In the genomic region with DNA sequence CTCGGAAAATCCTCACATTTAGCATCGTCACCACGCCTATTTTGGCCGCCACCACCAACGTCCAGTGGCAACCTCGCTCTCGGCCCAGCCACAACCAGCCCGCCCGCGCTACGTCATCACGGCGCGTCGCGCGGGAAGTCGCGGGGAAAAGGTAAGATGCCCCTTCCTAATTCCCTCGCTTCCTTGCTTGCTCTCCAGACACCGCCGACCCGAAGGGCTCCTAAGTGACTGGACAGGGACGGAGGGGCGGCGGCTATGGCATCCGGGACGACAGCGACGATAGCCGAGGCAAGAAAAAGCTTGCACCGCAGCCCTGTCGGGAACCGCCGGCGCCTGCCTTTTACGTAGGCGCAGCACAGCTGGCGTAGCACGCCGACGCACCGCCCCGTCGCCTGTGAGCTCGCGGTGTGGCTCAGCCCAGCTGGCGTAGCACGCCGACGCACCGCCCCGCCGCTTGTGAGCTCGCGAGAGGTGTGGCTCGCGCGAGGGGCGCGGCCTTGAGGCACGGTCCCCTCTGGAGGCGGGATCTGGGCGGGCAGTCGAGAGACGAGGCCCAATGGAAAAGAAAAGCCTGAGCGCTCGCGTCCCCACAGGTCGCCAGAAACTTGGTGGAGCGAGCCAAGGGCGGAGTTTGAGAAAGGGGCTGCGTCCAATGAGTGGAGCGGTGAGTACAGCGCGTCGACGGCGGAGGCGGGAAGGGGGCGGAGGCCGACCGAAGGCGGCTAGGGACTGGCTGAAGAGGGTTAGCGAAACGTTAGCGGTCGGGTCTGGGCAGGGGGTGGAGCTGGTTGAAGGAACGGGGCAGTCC, we compare ENCODE assay signal across 8 cellular contexts. TPM values are rescaled to one million over a fixed set of nuclear protein-coding genes. Genes with fewer than 3 reads are reported as not detected.
A peak's percentile ranks its signal among the peaks of the same experiment; 100 is the strongest.
DNase-seq lines count a peak whose midpoint lies in the region; ATAC-seq and TF ChIP-seq lines count a peak whose summit lies in the region.

A gene (plus strand): TSS at position 787 of the 808 bp plus-strand sequence. CDS start 626 bp downstream, outside the sequence.

- H3K27me3 Mint-ChIP-seq in activated CD4-positive, alpha-beta T cell treated with anti-CD3 and anti-CD28 coated beads for 36 hours, result no peaks in the 10 kb centered on the region

- H3K4me1 Mint-ChIP-seq in activated CD4-positive, alpha-beta T cell treated with anti-CD3 and anti-CD28 coated beads for 36 hours, result peaks cover 15% of the 10 kb centered on the region

- no peaks in the 10 kb centered on the region for H3K9me3 Mint-ChIP-seq in activated CD4-positive, alpha-beta T cell treated with anti-CD3 and anti-CD28 coated beads for 36 hours (ENCODE audit: low read depth)

- ATAC-seq in HG03439 (IDR thresholded peaks at IDR 0.05; ENCODE audit: unreplicated experiment), result peak; percentile 88
- peak; percentile 89 for ATAC-seq in activated CD4-positive, alpha-beta T cell treated with anti-CD3 and anti-CD28 coated beads for 36 hours

- peak; percentile 48 for TF ChIP-seq POLR2A in GM19193 (IDR thresholded peaks at IDR 0.05; ENCODE audit: extremely low read depth, insufficient read depth, insufficient read length)

- no peaks in the 10 kb centered on the region for H3K36me3 ChIP-seq in kidney epithelial cell (ENCODE audit: control insufficient read depth, insufficient read depth, low read length)

- CTCF ChIA-PET in activated CD4-positive, alpha-beta T cell treated with anti-CD3 and anti-CD28 coated beads for 36 hours (lab: Charles Lee), result interaction anchor here (0.5 kb wide), 1 partner anchor 1945 kb away, joined by 4 read pairs; no protein-coding TSS in a partner anchor

- DNase-seq in AML-193 (lab: John Stamatoyannopoulos, UW) (peak; percentile 86 to 93), NCI-H510A treated with DMSO at 0.1 percent for 48 hours (lab: John Stamatoyannopoulos, UW) (peak; percentile 93), choroid plexus epithelial cell (ENCODE audit: low read depth) (peak; percentile 99), kidney epithelial cell (ENCODE audit: low read depth) (peak; percentile 90)
- peak; percentile 96 for DNase-seq in activated CD4-positive, alpha-beta T cell treated with anti-CD3 and anti-CD28 coated beads for 36 hours
- peak; percentile 90 to 91 for DNase-seq in stimulated activated CD4-positive, alpha-beta T cell treated with anti-CD3 and anti-CD28 coated beads, Interleukin-15, amount 100 ng/mL, for 48 hours (ENCODE audit: low read depth in 2 of 2)

- intact Hi-C loops in activated CD4-positive, alpha-beta T cell treated with anti-CD3 and anti-CD28 coated beads for 36 hours (cut with DNase I, micrococcal nuclease), result loop anchor here (1.0 to 10.0 kb wide), 23 partner anchors 64 to 1147 kb away; a partner anchor contains a TSS

- TF ChIP-seq CTCF in choroid plexus epithelial cell (conservative IDR thresholded peaks at IDR 0.05; ENCODE audit: low read depth, low read length), result no peak
- no peak for TF ChIP-seq CTCF in kidney epithelial cell (IDR thresholded peaks at IDR 0.05; ENCODE audit: insufficient read depth, low read length, poor library complexity, severe bottlenecking)

- H3K4me3 ChIP-seq in choroid plexus epithelial cell (ENCODE audit: low read depth, low read length) (peak within 1 kb of the TSS; percentile 75), kidney epithelial cell (ENCODE audit: low read depth, low read length) (peak within 1 kb of the TSS; percentile 75)

- peak within 1 kb of the TSS; percentile 90 for H3K4me3 Mint-ChIP-seq in activated CD4-positive, alpha-beta T cell treated with anti-CD3 and anti-CD28 coated beads for 36 hours

- no peaks in the 10 kb centered on the region for H3K27me3 ChIP-seq in kidney epithelial cell (ENCODE audit: control insufficient read depth, insufficient read depth, low read length)

- H3K27ac Mint-ChIP-seq in activated CD4-positive, alpha-beta T cell treated with anti-CD3 and anti-CD28 coated beads for 36 hours, result peak within 1 kb of the TSS; percentile 98

- POLR2A ChIA-PET in activated CD4-positive, alpha-beta T cell treated with anti-CD3 and anti-CD28 coated beads for 36 hours (lab: Charles Lee), result interaction anchor here (1.0 to 1.4 kb wide), 3 partner anchors 64 to 280 kb away, joined by 3 to 8 read pairs (median 4); a partner anchor contains a TSS

- peaks cover 7% of the 10 kb centered on the region for H3K36me3 Mint-ChIP-seq in activated CD4-positive, alpha-beta T cell treated with anti-CD3 and anti-CD28 coated beads for 36 hours (ENCODE audit: low read depth)

RNA-seq across cellular contexts. Expression of the gene that starts here (rescaled TPM):
- total RNA-seq in activated CD4-positive, alpha-beta T cell treated with anti-CD3 and anti-CD28 coated beads for 36 hours, result 10 to 100 TPM; 59.2 to 69.7 TPM
- 52.5 and 62.6 TPM in 2 replicates for total RNA-seq in kidney epithelial cell

Comparison
In these comparisons a context has a peak if more than half of its experiments do, and no peak if none do; other contexts are left out.
1. Peak in every context shown above with its lines: DNase-seq, ATAC-seq and H3K4me3 ChIP-seq.